8 cellular contexts compared by ENCODE assay signal in the genomic region with DNA sequence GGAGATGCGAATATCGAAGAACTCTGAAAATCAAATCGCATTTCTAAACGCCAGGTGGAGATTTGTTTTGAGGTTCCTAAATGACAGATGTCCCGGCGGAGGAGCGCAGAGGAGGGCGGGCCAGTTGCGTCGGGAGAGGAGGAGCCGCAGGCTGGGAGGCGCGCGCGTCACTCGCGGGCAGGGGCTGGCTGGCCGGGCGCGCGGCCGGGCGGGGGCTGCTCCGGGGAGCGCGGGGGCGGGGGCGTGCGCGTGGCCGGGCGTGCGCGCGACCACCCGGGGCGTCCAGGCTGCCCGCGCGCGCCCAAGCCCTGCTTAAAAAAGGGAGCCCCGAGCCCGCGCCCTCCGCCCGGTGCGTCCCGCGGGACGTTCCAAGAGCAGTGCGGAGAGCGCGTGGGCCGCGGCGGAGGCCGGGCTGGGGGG. TPM values are rescaled to one million over a fixed set of nuclear protein-coding genes. Genes with fewer than 3 reads are reported as not detected.
DNase-seq lines count a peak whose midpoint lies in the region; ATAC-seq and TF ChIP-seq lines count a peak whose summit lies in the region.

No MANE protein-coding gene starts in this region.

- H3K4me1 ChIP-seq in KMS-11 (ENCODE audit: low read depth, poor library complexity, severe bottlenecking), result peaks cover 39% of the 10 kb centered on the region

- H3K4me3 Mint-ChIP-seq in activated T-helper 2 cell treated with anti-CD3 and anti-CD28 coated beads, Interferon-gamma antibody, Interleukin-2, Interleukin-4, amounts not matched to agents 10 μg/mL and 5 μg/mL and 100 μg/mL, durations not matched to agents 14 hours and 24 hours and 36 hours (ENCODE audit: low read depth), result peak overlapping the region; percentile 83
- H3K4me3 Mint-ChIP-seq in natural killer cell treated with Interleukin-12 subunit alpha and Interleukin-12 subunit beta and Interleukin-15 and Interleukin-18, amount 100 ng/mL, for 72 hours, result peak overlapping the region; percentile 98
- peak overlapping the region; percentile 86 for H3K4me3 Mint-ChIP-seq in stimulated activated naive CD8-positive, alpha-beta T cell treated with anti-CD3 and anti-CD28 coated beads, Interleukin-15, Interleukin-2, amounts not matched to agents 100 ng/mL and 50 ng/mL, for 24 hours

- H3K79me2 ChIP-seq in KMS-11 (ENCODE audit: insufficient read depth, low read depth), result no peaks in the 10 kb centered on the region

- peaks cover 6% of the 10 kb centered on the region for H3K27me3 Mint-ChIP-seq in activated T-helper 2 cell treated with anti-CD3 and anti-CD28 coated beads, Interferon-gamma antibody, Interleukin-2, Interleukin-4, amounts not matched to agents 10 μg/mL and 5 μg/mL and 100 μg/mL, durations not matched to agents 14 hours and 24 hours and 36 hours (ENCODE audit: low read depth)
- no peaks in the 10 kb centered on the region for H3K27me3 Mint-ChIP-seq in natural killer cell treated with Interleukin-12 subunit alpha and Interleukin-12 subunit beta and Interleukin-15 and Interleukin-18, amount 100 ng/mL, for 72 hours
- H3K27me3 Mint-ChIP-seq in stimulated activated naive CD8-positive, alpha-beta T cell treated with anti-CD3 and anti-CD28 coated beads, Interleukin-15, Interleukin-2, amounts not matched to agents 100 ng/mL and 50 ng/mL, for 24 hours, result no peaks in the 10 kb centered on the region

- no peaks in the 10 kb centered on the region for H4K20me1 ChIP-seq in KMS-11 (ENCODE audit: insufficient read depth)

- H3K36me3 Mint-ChIP-seq in activated T-helper 2 cell treated with anti-CD3 and anti-CD28 coated beads, Interferon-gamma antibody, Interleukin-2, Interleukin-4, amounts not matched to agents 10 μg/mL and 5 μg/mL and 100 μg/mL, durations not matched to agents 14 hours and 24 hours and 36 hours (ENCODE audit: low read depth), result no peaks in the 10 kb centered on the region
- H3K36me3 Mint-ChIP-seq in natural killer cell treated with Interleukin-12 subunit alpha and Interleukin-12 subunit beta and Interleukin-15 and Interleukin-18, amount 100 ng/mL, for 72 hours, result no peaks in the 10 kb centered on the region
- H3K36me3 Mint-ChIP-seq in stimulated activated naive CD8-positive, alpha-beta T cell treated with anti-CD3 and anti-CD28 coated beads, Interleukin-15, Interleukin-2, amounts not matched to agents 100 ng/mL and 50 ng/mL, for 24 hours (ENCODE audit: low read depth), result no peaks in the 10 kb centered on the region

- H3K4me2 ChIP-seq in KMS-11, result peak overlapping the region; percentile 89

- H3K9ac ChIP-seq in KMS-11, result peak overlapping the region; percentile 94

- no peaks in the 10 kb centered on the region for H3K27me3 ChIP-seq in KMS-11 (ENCODE audit: insufficient read depth, low read depth)

- peaks cover 15% of the 10 kb centered on the region for H3K4me1 Mint-ChIP-seq in activated T-helper 2 cell treated with anti-CD3 and anti-CD28 coated beads, Interferon-gamma antibody, Interleukin-2, Interleukin-4, amounts not matched to agents 10 μg/mL and 5 μg/mL and 100 μg/mL, durations not matched to agents 14 hours and 24 hours and 36 hours (ENCODE audit: low read depth)
- peaks cover 32 to 36% of the 10 kb centered on the region in 2 donors for H3K4me1 Mint-ChIP-seq in natural killer cell treated with Interleukin-12 subunit alpha and Interleukin-12 subunit beta and Interleukin-15 and Interleukin-18, amount 100 ng/mL, for 72 hours (ENCODE audit: low read depth in 2 of 2)
- peaks cover 26% of the 10 kb centered on the region for H3K4me1 Mint-ChIP-seq in stimulated activated naive CD8-positive, alpha-beta T cell treated with anti-CD3 and anti-CD28 coated beads, Interleukin-15, Interleukin-2, amounts not matched to agents 100 ng/mL and 50 ng/mL, for 24 hours (ENCODE audit: low read depth)

- peak overlapping the region; percentile 55 for H3K4me3 ChIP-seq in KMS-11 (IDR thresholded peaks at IDR 0.05; ENCODE audit: insufficient read depth, low read depth, low read length)

- peak overlapping the region; percentile 88 for H3K27ac ChIP-seq in KMS-11

- H3K9me3 Mint-ChIP-seq in activated T-helper 2 cell treated with anti-CD3 and anti-CD28 coated beads, Interferon-gamma antibody, Interleukin-2, Interleukin-4, amounts not matched to agents 10 μg/mL and 5 μg/mL and 100 μg/mL, durations not matched to agents 14 hours and 24 hours and 36 hours, result no peaks in the 10 kb centered on the region
- H3K9me3 Mint-ChIP-seq in natural killer cell treated with Interleukin-12 subunit alpha and Interleukin-12 subunit beta and Interleukin-15 and Interleukin-18, amount 100 ng/mL, for 72 hours, result no peaks in the 10 kb centered on the region
- no peaks in the 10 kb centered on the region for H3K9me3 Mint-ChIP-seq in stimulated activated naive CD8-positive, alpha-beta T cell treated with anti-CD3 and anti-CD28 coated beads, Interleukin-15, Interleukin-2, amounts not matched to agents 100 ng/mL and 50 ng/mL, for 24 hours

- no peak for TF ChIP-seq CTCF in KMS-11 (conservative IDR thresholded peaks at IDR 0.05; ENCODE audit: low read depth, low read length)

- peak; percentile 71 for ATAC-seq in GM21619 (IDR thresholded peaks at IDR 0.05; ENCODE audit: unreplicated experiment)
- peak; percentile 85 to 86 for ATAC-seq in natural killer cell treated with Interleukin-12 subunit alpha and Interleukin-12 subunit beta and Interleukin-15 and Interleukin-18, amount 100 ng/mL, for 72 hours

- peak; percentile 88 for DNase-seq in DMS153 treated with DMSO at 0.1 percent for 48 hours (lab: John Stamatoyannopoulos, UW; ENCODE audit: unreplicated experiment)
- peak; percentile 97 for DNase-seq in RPMI8226
- peak; percentile 77 for DNase-seq in activated T-helper 2 cell treated with anti-CD3 and anti-CD28 coated beads, Interferon-gamma antibody, Interleukin-2, Interleukin-4, amounts not matched to agents 10 μg/mL and 5 μg/mL and 100 μg/mL, durations not matched to agents 14 hours and 24 hours and 36 hours (ENCODE audit: low spot score)
- DNase-seq in fibroblast of peridontal ligament (ENCODE audit: extremely low read depth), result peak; percentile 59
- DNase-seq in natural killer cell treated with Interleukin-12 subunit alpha and Interleukin-12 subunit beta and Interleukin-15 and Interleukin-18, amount 100 ng/mL, for 72 hours (ENCODE audit: low spot score), result peak; percentile 91

- H2AFZ ChIP-seq in KMS-11 (ENCODE audit: low read depth), result peak overlapping the region; percentile 73

- intact Hi-C loops in activated T-helper 2 cell treated with anti-CD3 and anti-CD28 coated beads, Interferon-gamma antibody, Interleukin-2, Interleukin-4, amounts not matched to agents 10 μg/mL and 5 μg/mL and 100 μg/mL, durations not matched to agents 14 hours and 24 hours and 36 hours (cut with micrococcal nuclease), result loop anchor here (1.0 kb wide), 2 partner anchors 10 to 12 kb away; no protein-coding TSS in a partner anchor

- no peaks in the 10 kb centered on the region for H3K36me3 ChIP-seq in KMS-11 (ENCODE audit: insufficient read depth)

- H3K27ac Mint-ChIP-seq in activated T-helper 2 cell treated with anti-CD3 and anti-CD28 coated beads, Interferon-gamma antibody, Interleukin-2, Interleukin-4, amounts not matched to agents 10 μg/mL and 5 μg/mL and 100 μg/mL, durations not matched to agents 14 hours and 24 hours and 36 hours, result peak overlapping the region; percentile 79
- H3K27ac Mint-ChIP-seq in natural killer cell treated with Interleukin-12 subunit alpha and Interleukin-12 subunit beta and Interleukin-15 and Interleukin-18, amount 100 ng/mL, for 72 hours, result peak overlapping the region; percentile 91 to 92
- peak overlapping the region; percentile 84 for H3K27ac Mint-ChIP-seq in stimulated activated naive CD8-positive, alpha-beta T cell treated with anti-CD3 and anti-CD28 coated beads, Interleukin-15, Interleukin-2, amounts not matched to agents 100 ng/mL and 50 ng/mL, for 24 hours

RNA-seq across cellular contexts. Expression of a gene that starts 47.3 kb away (rescaled TPM):
- total RNA-seq in activated T-helper 2 cell treated with anti-CD3 and anti-CD28 coated beads, Interferon-gamma antibody, Interleukin-2, Interleukin-4, amounts not matched to agents 10 μg/mL and 5 μg/mL and 100 μg/mL, durations not matched to agents 14 hours and 24 hours and 36 hours, result 437 and 443 TPM in 2 replicates
- total RNA-seq in natural killer cell treated with Interleukin-12 subunit alpha and Interleukin-12 subunit beta and Interleukin-15 and Interleukin-18, amount 100 ng/mL, for 72 hours, result 100 to 1,000 TPM; 174 to 259 TPM

Comparison
In these comparisons a context has a peak if more than half of its experiments do, and no peak if none do; other contexts are left out.
1. Peak in every context shown above with its lines: DNase-seq, ATAC-seq, H3K4me3 ChIP-seq and H3K27ac ChIP-seq.